In genomic region chr3:60434945-60435344, GRCh38 we compare ENCODE assay signal across 1 cellular context.
TF ChIP-seq lines count a peak whose summit lies in the region.

No MANE protein-coding gene starts in this region.

TF ChIP-seq in WTC11, 78 proteins besides CTCF, POLR2A, EP300 and RAD21 (continued from another document):
- no peak for TF ChIP-seq E2F5 (CRISPR knock-in tag; IDR thresholded peaks at IDR 0.05)
- TF ChIP-seq RELA (CRISPR knock-in tag; IDR thresholded peaks at IDR 0.05; ENCODE audit: borderline replicate concordance) = no peak
- TF ChIP-seq GTF2I (CRISPR knock-in tag; conservative IDR thresholded peaks at IDR 0.05) = no peak
